Comparison of ENCODE assay signal across 9 cellular contexts in genomic region chr14:46580941-46581671, GRCh38.
DNase-seq lines count a peak whose midpoint lies in the region; ATAC-seq and TF ChIP-seq lines count a peak whose summit lies in the region.
"Had no signal": no experiment of that assay in that cellular context is flagged by ENCODE, and none has a peak within 500 bp of the region (broad histone marks: within the 10 kb centered on the region; RNA-seq: fewer than 3 reads in every experiment).

No MANE protein-coding gene starts in this region.

- H3K9me3 ChIP-seq in stomach = no peaks in the 10 kb centered on the region

- H3K27ac Mint-ChIP-seq in osteocyte (ENCODE audit: unreplicated experiment) = no peak overlapping the region
- H3K27ac Mint-ChIP-seq: activated naive CD8-positive, alpha-beta T cell treated with anti-CD3 and anti-CD28 coated beads, Interleukin-2, amount 10 ng/mL, durations not matched to agents 7 days and 5 days had no signal

- no peak for TF ChIP-seq POLR2A in stomach (IDR thresholded peaks at IDR 0.05)

- DNase-seq in NCI-H69 (lab: John Stamatoyannopoulos, UW) (peak; percentile 65), choroid plexus epithelial cell (ENCODE audit: low read depth) (peak; percentile 73), osteocyte (ENCODE audit: extremely low spot score, unreplicated experiment) (no peak), stomach (no peak)
- no peak for DNase-seq in activated effector memory CD4-positive, alpha-beta T cell treated with Interleukin-2 at 50 U/mL for 16 hours
- DNase-seq: activated naive CD8-positive, alpha-beta T cell treated with anti-CD3 and anti-CD28 coated beads, Interleukin-2, amount 10 ng/mL, durations not matched to agents 7 days and 5 days had no signal

- no peaks in the 10 kb centered on the region for H3K9me3 Mint-ChIP-seq in osteocyte (ENCODE audit: unreplicated experiment)
- H3K9me3 Mint-ChIP-seq: activated naive CD8-positive, alpha-beta T cell treated with anti-CD3 and anti-CD28 coated beads, Interleukin-2, amount 10 ng/mL, durations not matched to agents 7 days and 5 days had no signal

- H3K4me1 Mint-ChIP-seq in osteocyte (ENCODE audit: unreplicated experiment) = peaks cover 5% of the 10 kb centered on the region
- H3K4me1 Mint-ChIP-seq: activated naive CD8-positive, alpha-beta T cell treated with anti-CD3 and anti-CD28 coated beads, Interleukin-2, amount 10 ng/mL, durations not matched to agents 7 days and 5 days had no signal

- H3K4me3 Mint-ChIP-seq in osteocyte (ENCODE audit: unreplicated experiment) = no peak overlapping the region
- H3K4me3 Mint-ChIP-seq: activated naive CD8-positive, alpha-beta T cell treated with anti-CD3 and anti-CD28 coated beads, Interleukin-2, amount 10 ng/mL, durations not matched to agents 7 days and 5 days had no signal

- H3K27me3 ChIP-seq in stomach = no peaks in the 10 kb centered on the region

- H3K36me3 ChIP-seq in stomach = no peaks in the 10 kb centered on the region

- TF ChIP-seq CTCF in 22Rv1 (IDR thresholded peaks at IDR 0.05) (peak; percentile 86), choroid plexus epithelial cell (conservative IDR thresholded peaks at IDR 0.05; ENCODE audit: low read depth, low read length) (peak; percentile 74), osteocyte (IDR thresholded peaks at IDR 0.05) (peak; percentile 75), stomach (IDR thresholded peaks at IDR 0.05) (peak in 3 of 7 experiments; percentile 10 to 33 (median 30))

- no peak for TF ChIP-seq EP300 in stomach (IDR thresholded peaks at IDR 0.05)

- peaks cover 13% of the 10 kb centered on the region for H3K27me3 Mint-ChIP-seq in osteocyte (ENCODE audit: unreplicated experiment)
- H3K27me3 Mint-ChIP-seq: activated naive CD8-positive, alpha-beta T cell treated with anti-CD3 and anti-CD28 coated beads, Interleukin-2, amount 10 ng/mL, durations not matched to agents 7 days and 5 days had no signal

- intact Hi-C loops in stomach (cut with DNase I; ENCODE audit: low total_unique reads) = no loop called here

- 20 to 35% (median 27%) methylated on average over 6 of the region's 6 CpGs for WGBS in stomach, 5 donors

- peaks cover 0 to 4% (median 0%) of the 10 kb centered on the region in 4 donors for H3K4me1 ChIP-seq in stomach

- ATAC-seq in GM18868 (IDR thresholded peaks at IDR 0.05; ENCODE audit: unreplicated experiment) (peak; percentile 76), HG03097 (IDR thresholded peaks at IDR 0.05; ENCODE audit: low FRiP score, unreplicated experiment) (no peak)

- H3K36me3 Mint-ChIP-seq in osteocyte (ENCODE audit: unreplicated experiment) = no peaks in the 10 kb centered on the region
- H3K36me3 Mint-ChIP-seq: activated naive CD8-positive, alpha-beta T cell treated with anti-CD3 and anti-CD28 coated beads, Interleukin-2, amount 10 ng/mL, durations not matched to agents 7 days and 5 days had no signal

- H3K4me3 ChIP-seq in choroid plexus epithelial cell (ENCODE audit: low read depth, low read length) (no peak overlapping the region), stomach (no peak overlapping the region)

- H3K27ac ChIP-seq in 22Rv1 (no peak overlapping the region), stomach (no peak overlapping the region)

Comparison
In these comparisons a context has a peak if more than half of its experiments do, and no peak if none do; other contexts are left out.
1. DNase-seq: peak in NCI-H69 (single experiment) and choroid plexus epithelial cell (single experiment); none in osteocyte (single experiment), stomach (single experiment) and activated effector memory CD4-positive, alpha-beta T cell treated with Interleukin-2 at 50 U/mL for 16 hours (single experiment).